In the genomic region with DNA sequence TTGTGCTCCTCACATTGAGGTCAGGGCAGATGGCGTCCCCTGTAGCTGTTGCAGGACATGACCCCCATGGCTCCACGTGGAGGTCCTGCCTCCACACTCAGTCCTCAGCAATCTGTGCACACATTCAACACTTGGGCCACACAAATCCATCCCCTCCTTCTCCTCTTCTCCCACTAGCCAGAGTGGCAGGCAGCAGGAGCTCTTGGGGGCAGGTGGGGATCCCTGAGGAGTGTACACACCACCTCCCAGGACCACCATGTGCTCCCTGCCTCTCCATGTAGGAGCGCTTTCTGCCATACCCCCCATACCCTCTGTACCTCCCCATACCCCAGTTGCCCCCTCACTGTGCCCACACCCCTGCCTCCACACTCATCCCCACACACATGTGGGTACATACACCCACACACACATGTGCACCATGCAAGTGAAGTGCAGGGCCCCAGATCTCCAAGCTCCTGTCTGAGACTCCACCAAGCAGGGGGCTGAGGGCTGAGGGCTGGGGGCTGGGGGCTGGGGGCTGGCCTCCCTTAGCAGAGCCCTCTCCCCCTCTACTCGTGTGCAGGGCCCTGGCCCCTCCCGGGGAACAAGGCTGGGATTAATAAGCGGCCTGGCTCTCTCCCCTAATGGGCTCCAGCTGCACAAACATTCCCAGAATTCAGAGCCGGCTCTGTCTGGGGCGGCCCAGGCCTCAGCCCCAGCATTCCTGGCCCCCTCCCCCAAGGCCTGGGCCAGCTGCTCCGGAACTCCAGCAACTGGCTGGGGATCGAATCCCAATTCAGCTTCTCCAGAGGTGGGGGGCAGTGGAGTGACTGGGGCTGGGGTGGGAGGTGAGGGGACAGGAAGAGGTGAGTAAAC, we compare ENCODE assay signal across 11 cellular contexts. TPM values are rescaled to one million over a fixed set of nuclear protein-coding genes. Genes with fewer than 3 reads are reported as not detected.
A peak's percentile ranks its signal among the peaks of the same experiment; 100 is the strongest.
DNase-seq lines count a peak whose midpoint lies in the region; ATAC-seq and TF ChIP-seq lines count a peak whose summit lies in the region.
"Had no signal": no experiment of that assay in that cellular context is flagged by ENCODE, and none has a peak within 500 bp of the region (broad histone marks: within the 10 kb centered on the region; RNA-seq: fewer than 3 reads in every experiment).

No MANE protein-coding gene starts in this region.

- peak; percentile 72 for DNase-seq in DMS 273 (lab: John Stamatoyannopoulos, UW; ENCODE audit: unreplicated experiment)
- peak; percentile 92 for DNase-seq in NCI-H1092 treated with DMSO at 0.1 percent for 48 hours (lab: John Stamatoyannopoulos, UW)
- DNase-seq in astrocyte of the spinal cord (ENCODE audit: low read depth, low spot score) = peak; percentile 75
- DNase-seq in myocyte (ENCODE audit: low read depth) = peak; percentile 87
- DNase-seq in stimulated activated CD4-positive, alpha-beta T cell treated with anti-CD3 and anti-CD28 coated beads, Interleukin-1b, Interleukin-23, amount 100 ng/mL, for 48 hours = no peak
- no peak for DNase-seq in stimulated activated naive CD4-positive, alpha-beta T cell treated with Interleukin-2 at 50 U/mL for 16 hours (lab: John Stamatoyannopoulos, UW)
- DNase-seq: activated T-cell treated with anti-CD3 and anti-CD28 coated beads, Interleukin-2, amount 50 U/mL, for 4 hours; T-helper 2 cell had no signal

- ATAC-seq in HG03039 (IDR thresholded peaks at IDR 0.05; ENCODE audit: unreplicated experiment) (no peak), HG02870 (IDR thresholded peaks at IDR 0.05; ENCODE audit: unreplicated experiment) (no peak)
- ATAC-seq: activated T-cell treated with anti-CD3 and anti-CD28 coated beads, Interleukin-2, amount 50 U/mL, for 4 hours had no signal

- H3K4me3 ChIP-seq in astrocyte of the spinal cord (ENCODE audit: low read depth, low read length) = no peak overlapping the region

- no peak for TF ChIP-seq CTCF in astrocyte of the spinal cord (IDR thresholded peaks at IDR 0.05; ENCODE audit: low read depth, low read length)

- in situ Hi-C loops in astrocyte of the spinal cord (cut with HindIII; ENCODE audit: low sequenced_read_pairs) = no loop called here

RNA-seq across cellular contexts. Expression of gene MEIOC, which starts 48.2 kb away (rescaled TPM):
- total RNA-seq in myocyte = 0.11 and 0.83 TPM in 2 replicates
- 0.61 TPM for polyA plus RNA-seq in myocyte (2012)
- total RNA-seq: lung microvascular endothelial cell had no signal

RNA-seq across cellular contexts. Expression of gene FZD2, which starts 50.8 kb away (rescaled TPM):
- 15.5 and 18.5 TPM in 2 replicates for total RNA-seq in myocyte
- 40.5 TPM for polyA plus RNA-seq in myocyte (2012)

Comparison
In these comparisons a context has a peak if more than half of its experiments do, and no peak if none do; other contexts are left out.
1. DNase-seq: peak in DMS 273 (single experiment), NCI-H1092 treated with DMSO at 0.1 percent for 48 hours (single experiment), astrocyte of the spinal cord (single experiment) and myocyte (single experiment); none in stimulated activated CD4-positive, alpha-beta T cell treated with anti-CD3 and anti-CD28 coated beads, Interleukin-1b, Interleukin-23, amount 100 ng/mL, for 48 hours (single experiment) and stimulated activated naive CD4-positive, alpha-beta T cell treated with Interleukin-2 at 50 U/mL for 16 hours (single experiment).